In genomic region chr11:65501005-65501529, GRCh38 we compare ENCODE assay signal across 8 cellular contexts. TPM values are rescaled to one million over a fixed set of nuclear protein-coding genes. Genes with fewer than 3 reads are reported as not detected.
DNase-seq lines count a peak whose midpoint lies in the region; ATAC-seq and TF ChIP-seq lines count a peak whose summit lies in the region.

No MANE protein-coding gene starts in this region.

- H3K4me3 ChIP-seq in GM23248 (peak overlapping the region; percentile 98), fibroblast of the aortic adventitia (ENCODE audit: low read depth, low read length) (peak overlapping the region; percentile 99), skin epidermis (peak overlapping the region; percentile 55 to 84 (median 63))

- H3K4me2 ChIP-seq in GM23248 (ENCODE audit: unreplicated experiment), result peak overlapping the region; percentile 97

- no peak for TF ChIP-seq CTCF in RWPE1 (conservative IDR thresholded peaks at IDR 0.05; ENCODE audit: low read depth)
- no peak for TF ChIP-seq CTCF in fibroblast of the aortic adventitia (IDR thresholded peaks at IDR 0.05; ENCODE audit: insufficient read depth, low read length)

- H2AFZ ChIP-seq in GM23248, result no peak overlapping the region

- DNase-seq in GM23248 (no peak), RWPE1 (ENCODE audit: low spot score) (no peak), fibroblast of the aortic adventitia (ENCODE audit: low read depth) (no peak), NCI-H146 treated with DMSO at 0.1 percent for 48 hours (lab: John Stamatoyannopoulos, UW; ENCODE audit: unreplicated experiment) (no peak), NCI-H2196 treated with DMSO at 0.1 percent for 48 hours (lab: John Stamatoyannopoulos, UW; ENCODE audit: unreplicated experiment) (no peak), DMS79 (lab: John Stamatoyannopoulos, UW) (no peak)
- DNase-seq in activated CD4-positive, alpha-beta T cell treated with anti-CD3 and anti-CD28 coated beads for 36 hours, result no peak

- no peak overlapping the region for H3K27ac Mint-ChIP-seq in activated CD4-positive, alpha-beta T cell treated with anti-CD3 and anti-CD28 coated beads for 36 hours

- no peaks in the 10 kb centered on the region for H3K27me3 ChIP-seq in GM23248 (replicated peaks; ENCODE audit: insufficient read depth)

- peaks cover 64% of the 10 kb centered on the region for H4K20me1 ChIP-seq in GM23248 (ENCODE audit: insufficient read depth)

- intact Hi-C loops in activated CD4-positive, alpha-beta T cell treated with anti-CD3 and anti-CD28 coated beads for 36 hours (cut with DNase I, micrococcal nuclease), result no loop called here

- peaks cover 93% of the 10 kb centered on the region for H3F3A ChIP-seq in GM23248 (ENCODE audit: insufficient read depth)

- H3K27me3 Mint-ChIP-seq in activated CD4-positive, alpha-beta T cell treated with anti-CD3 and anti-CD28 coated beads for 36 hours, result no peaks in the 10 kb centered on the region

- H3K4me1 Mint-ChIP-seq in activated CD4-positive, alpha-beta T cell treated with anti-CD3 and anti-CD28 coated beads for 36 hours, result peaks cover 36% of the 10 kb centered on the region

- 1 to 2% methylated on average over 4 of the region's 4 CpGs for WGBS in GM23248 (ENCODE audit: low coverage in 1 of 2, low lambda C conversion rate in 2 of 2, missing lambda C conversion rate in 2 of 2), 2 experiments

- in situ Hi-C loops in GM23248 (cut with MboI), result no loop called here

- H3K27ac ChIP-seq in GM23248 (peak overlapping the region; percentile 100), RWPE1 (peak overlapping the region; percentile 98), skin epidermis (peak overlapping the region; percentile 23 to 100 (median 99))

- no peaks in the 10 kb centered on the region for H3K9me3 ChIP-seq in GM23248 (ENCODE audit: low read depth)

- H3K4me1 ChIP-seq in GM23248 (ENCODE audit: insufficient read depth), result peaks cover 21% of the 10 kb centered on the region

- H3K79me2 ChIP-seq in GM23248 (ENCODE audit: insufficient read depth), result peaks cover 95% of the 10 kb centered on the region

- CTCF ChIA-PET in RWPE1 (lab: Yijun Ruan, JAX), result no interaction called here
- CTCF ChIA-PET in activated CD4-positive, alpha-beta T cell treated with anti-CD3 and anti-CD28 coated beads for 36 hours (lab: Charles Lee), result interaction anchor here (0.8 to 6.0 kb wide), 7 partner anchors 13 to 119 kb away, joined by 3 to 90 read pairs (median 5); partner anchors contain the start of gene NEAT1

- H3K36me3 Mint-ChIP-seq in activated CD4-positive, alpha-beta T cell treated with anti-CD3 and anti-CD28 coated beads for 36 hours (ENCODE audit: low read depth), result no peaks in the 10 kb centered on the region

- H3K36me3 ChIP-seq in GM23248 (ENCODE audit: low read depth), result peaks cover 70% of the 10 kb centered on the region

- H3K9me2 ChIP-seq in GM23248 (ENCODE audit: insufficient read depth), result no peaks in the 10 kb centered on the region

- H3K9ac ChIP-seq in GM23248, result peak overlapping the region; percentile 100

- no peak overlapping the region for H3K4me3 Mint-ChIP-seq in activated CD4-positive, alpha-beta T cell treated with anti-CD3 and anti-CD28 coated beads for 36 hours

- no peaks in the 10 kb centered on the region for H3K9me3 Mint-ChIP-seq in activated CD4-positive, alpha-beta T cell treated with anti-CD3 and anti-CD28 coated beads for 36 hours (ENCODE audit: low read depth)

- no peak for ATAC-seq in activated CD4-positive, alpha-beta T cell treated with anti-CD3 and anti-CD28 coated beads for 36 hours

- POLR2A ChIA-PET in RWPE1 (lab: Yijun Ruan, JAX; ENCODE audit: low non-redundant PET), result interaction anchor here (0.7 to 1.5 kb wide), 3 partner anchors 9 to 23 kb away, joined by 4 to 6 read pairs (median 6); no protein-coding TSS in a partner anchor
- POLR2A ChIA-PET in activated CD4-positive, alpha-beta T cell treated with anti-CD3 and anti-CD28 coated beads for 36 hours (lab: Charles Lee), result interaction anchor here (0.6 to 25.9 kb wide), 15 partner anchors 9 to 1734 kb away, joined by 3 to 1637 read pairs (median 9); partner anchors contain the start of genes FAM89B, FRMD8, NEAT1 and PCNX3

RNA-seq across cellular contexts. Expression of gene MALAT1, which starts 2.2 kb away (rescaled TPM):
- 2,638 and 3,272 TPM in 2 replicates for total RNA-seq in GM23248 (2014; rRNA removed; shearing (Covaris generic))
- 7,376 and 13,207 TPM in 2 replicates for polyA plus RNA-seq in GM23248 (2016; fragmentation: Nextera tagmentation; extraction: Ambion mirVana)
- total RNA-seq in fibroblast of the aortic adventitia (ENCODE audit: low replicate concordance), result 10,787 and 27,374 TPM in 2 replicates
- 1,000 to 10,000 TPM; 7,016 to 9,748 TPM for total RNA-seq in activated CD4-positive, alpha-beta T cell treated with anti-CD3 and anti-CD28 coated beads for 36 hours

RNA-seq across cellular contexts. Expression of gene SCYL1, which starts 23.8 kb away (rescaled TPM):
- 115 and 133 TPM in 2 replicates for total RNA-seq in GM23248 (2014; rRNA removed; shearing (Covaris generic))
- polyA plus RNA-seq in GM23248 (2016; fragmentation: Nextera tagmentation; extraction: Ambion mirVana), result 90.7 and 98.6 TPM in 2 replicates
- total RNA-seq in fibroblast of the aortic adventitia (ENCODE audit: low replicate concordance), result 32.1 and 76.8 TPM in 2 replicates
- total RNA-seq in activated CD4-positive, alpha-beta T cell treated with anti-CD3 and anti-CD28 coated beads for 36 hours, result 10 to 100 TPM; 66.5 to 78.8 TPM

RNA-seq across cellular contexts. Expression of gene LTBP3, which starts 57.1 kb away (rescaled TPM):
- 98.4 and 112 TPM in 2 replicates for total RNA-seq in GM23248 (2014; rRNA removed; shearing (Covaris generic))
- polyA plus RNA-seq in GM23248 (2016; fragmentation: Nextera tagmentation; extraction: Ambion mirVana), result 36.5 and 39.6 TPM in 2 replicates
- 47.3 and 147 TPM in 2 replicates for total RNA-seq in fibroblast of the aortic adventitia (ENCODE audit: low replicate concordance)
- total RNA-seq in activated CD4-positive, alpha-beta T cell treated with anti-CD3 and anti-CD28 coated beads for 36 hours, result 10 to 100 TPM; 57.8 to 72.7 TPM
